ENCODE assay signal across 27 cellular contexts in genomic region chr6:11889574-11889973, GRCh38.
"Had no signal": no experiment of that assay in that cellular context is flagged by ENCODE, and none has a peak within 500 bp of the region (broad histone marks: within the 10 kb centered on the region; RNA-seq: fewer than 3 reads in every experiment).

No MANE protein-coding gene starts in this region.

- ATAC-seq: activated CD8-positive, alpha-beta memory T cell treated with anti-CD3 and anti-CD28 coated beads, Interleukin-2, amount 10 ng/mL, durations not matched to agents 7 days and 5 days; activated T-cell treated with anti-CD3 and anti-CD28 coated beads, Interleukin-2, amount 50 U/mL, for 72 hours; activated T-helper 17 cell treated with anti-CD3 and anti-CD28 coated beads, Interleukin-2, amount 50 U/mL, for 72 hours had no signal

- H3K4me3 ChIP-seq: adrenal gland had no signal

- H3K9me3 ChIP-seq: adrenal gland had no signal

- DNase-seq: activated CD4-positive, alpha-beta memory T cell treated with anti-CD3 and anti-CD28 coated beads, Interleukin-2, amount 10 ng/mL, durations not matched to agents 7 days and 5 days; activated CD4-positive, alpha-beta T cell treated with anti-CD3 and anti-CD28 coated beads for 1 hour; activated CD4-positive, alpha-beta T cell treated with anti-CD3 and anti-CD28 coated beads for 48 hours; activated CD4-positive, CD25-positive, alpha-beta regulatory T cell; activated CD8-positive, alpha-beta memory T cell treated with anti-CD3 and anti-CD28 coated beads for 24 hours; activated CD8-positive, alpha-beta memory T cell treated with anti-CD3 and anti-CD28 coated beads, Interleukin-2, amount 10 ng/mL, durations not matched to agents 7 days and 5 days; activated effector memory CD4-positive, alpha-beta T cell treated with anti-CD3 and anti-CD28 coated beads, Interleukin-2, amount 50 U/mL, for 16 hours; activated naive CD4-positive, alpha-beta T cell treated with Interleukin-2 at 50 U/mL for 16 hours; activated naive CD8-positive, alpha-beta T cell treated with anti-CD3 and anti-CD28 coated beads, Interleukin-2, amount 10 ng/mL, durations not matched to agents 7 days and 5 days; activated T-cell treated with anti-CD3 and anti-CD28 coated beads, Interleukin-2, amount 50 U/mL, for 1 hour; activated T-cell treated with anti-CD3 and anti-CD28 coated beads, Interleukin-2, amount 50 U/mL, for 72 hours; adrenal gland; anterior cingulate cortex; brain microvascular endothelial cell; central memory CD4-positive, alpha-beta T cell; Karpas-422; NCI-H1105; NCI-H1417 treated with DMSO at 0.1 percent for 48 hours; NCI-H1694; NCI-H2029; NCI-H345; NCI-H524 treated with DMSO at 0.1 percent for 48 hours; Right ventricle myocardium superior; T1000; WERI-Rb-1 had no signal

- H3K27me3 ChIP-seq: adrenal gland, brain microvascular endothelial cell had no signal

- H3K27ac ChIP-seq: adrenal gland, brain microvascular endothelial cell, RWPE1, WERI-Rb-1 had no signal

- H3K36me3 ChIP-seq: adrenal gland, brain microvascular endothelial cell, WERI-Rb-1 had no signal

- H3K4me1 ChIP-seq: adrenal gland had no signal
